Comparison of ENCODE assay signal across 1 cellular context in genomic region chr5:62457071-62457470, GRCh38.
TF ChIP-seq lines count a peak whose summit lies in the region.

No MANE protein-coding gene starts in this region.

TF ChIP-seq in HCT116, 20 proteins besides CTCF, POLR2A, EP300 and RAD21 (continued from another document):
- TF ChIP-seq, protein P1, sequence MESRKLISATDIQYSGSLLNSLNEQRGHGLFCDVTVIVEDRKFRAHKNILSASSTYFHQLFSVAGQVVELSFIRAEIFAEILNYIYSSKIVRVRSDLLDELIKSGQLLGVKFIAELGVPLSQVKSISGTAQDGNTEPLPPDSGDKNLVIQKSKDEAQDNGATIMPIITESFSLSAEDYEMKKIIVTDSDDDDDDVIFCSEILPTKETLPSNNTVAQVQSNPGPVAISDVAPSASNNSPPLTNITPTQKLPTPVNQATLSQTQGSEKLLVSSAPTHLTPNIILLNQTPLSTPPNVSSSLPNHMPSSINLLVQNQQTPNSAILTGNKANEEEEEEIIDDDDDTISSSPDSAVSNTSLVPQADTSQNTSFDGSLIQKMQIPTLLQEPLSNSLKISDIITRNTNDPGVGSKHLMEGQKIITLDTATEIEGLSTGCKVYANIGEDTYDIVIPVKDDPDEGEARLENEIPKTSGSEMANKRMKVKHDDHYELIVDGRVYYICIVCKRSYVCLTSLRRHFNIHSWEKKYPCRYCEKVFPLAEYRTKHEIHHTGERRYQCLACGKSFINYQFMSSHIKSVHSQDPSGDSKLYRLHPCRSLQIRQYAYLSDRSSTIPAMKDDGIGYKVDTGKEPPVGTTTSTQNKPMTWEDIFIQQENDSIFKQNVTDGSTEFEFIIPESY (IDR thresholded peaks at IDR 0.05; ENCODE audit: extremely low read depth, insufficient replicate concordance, low read length): no peak
